19 cellular contexts compared by ENCODE assay signal in genomic region chr9:69292078-69292477, GRCh38. TPM values are rescaled to one million over a fixed set of nuclear protein-coding genes. Genes with fewer than 3 reads are reported as not detected.
"Had no signal": no experiment of that assay in that cellular context is flagged by ENCODE, and none has a peak within 500 bp of the region (broad histone marks: within the 10 kb centered on the region; RNA-seq: fewer than 3 reads in every experiment).

No MANE protein-coding gene starts in this region.

- H3K9me3 ChIP-seq: ascending aorta, esophagus muscularis mucosa, gastroesophageal sphincter, left ventricle myocardium inferior, transverse colon, vagina had no signal

- H3K4me1 Mint-ChIP-seq: activated naive CD4-positive, alpha-beta T cell treated with anti-CD3 and anti-CD28 coated beads, Interleukin-2, amount 50 U/mL, for 24 hours; central memory CD8-positive, alpha-beta T cell; memory B cell had no signal

- H3K4me3 Mint-ChIP-seq: activated naive CD4-positive, alpha-beta T cell treated with anti-CD3 and anti-CD28 coated beads, Interleukin-2, amount 50 U/mL, for 24 hours; activated T-cell treated with anti-CD3 and anti-CD28 coated beads, Interleukin-2, amount 50 U/mL, for 72 hours; central memory CD8-positive, alpha-beta T cell; memory B cell; stimulated activated naive CD8-positive, alpha-beta T cell treated with anti-CD3 and anti-CD28 coated beads, Interleukin-15, Interleukin-2, amounts not matched to agents 100 ng/mL and 50 ng/mL, for 24 hours had no signal

- H3K27ac ChIP-seq: ascending aorta, esophagus muscularis mucosa, gastroesophageal sphincter, heart left ventricle, left ventricle myocardium inferior, transverse colon, vagina had no signal

- H3K36me3 ChIP-seq: ascending aorta, esophagus muscularis mucosa, gastroesophageal sphincter, heart left ventricle, left ventricle myocardium inferior, transverse colon, vagina had no signal

- H3K9me3 Mint-ChIP-seq: activated naive CD4-positive, alpha-beta T cell treated with anti-CD3 and anti-CD28 coated beads, Interleukin-2, amount 50 U/mL, for 24 hours; memory B cell; stimulated activated naive CD8-positive, alpha-beta T cell treated with anti-CD3 and anti-CD28 coated beads, Interleukin-15, Interleukin-2, amounts not matched to agents 100 ng/mL and 50 ng/mL, for 24 hours had no signal

- H3K36me3 Mint-ChIP-seq: activated naive CD4-positive, alpha-beta T cell treated with anti-CD3 and anti-CD28 coated beads, Interleukin-2, amount 50 U/mL, for 24 hours; memory B cell had no signal

- DNase-seq: activated CD4-positive, alpha-beta T cell treated with anti-CD3 and anti-CD28 coated beads, Interleukin-2, amount 50 U/mL, for 4 hours; activated effector memory CD4-positive, alpha-beta T cell treated with anti-CD3 and anti-CD28 coated beads, Interleukin-2, amount 50 U/mL, for 16 hours; activated T-cell treated with anti-CD3 and anti-CD28 coated beads, Interleukin-2, amount 50 U/mL, for 72 hours; effector CD8-positive, alpha-beta T cell; heart left ventricle; kidney; left ventricle myocardium inferior; transverse colon had no signal

- H3K4me3 ChIP-seq: ascending aorta, esophagus muscularis mucosa, gastroesophageal sphincter, heart left ventricle, left ventricle myocardium inferior, transverse colon, vagina had no signal

- H3K27me3 ChIP-seq: ascending aorta, esophagus muscularis mucosa, gastroesophageal sphincter, heart left ventricle, transverse colon, vagina had no signal

- H3K4me1 ChIP-seq: ascending aorta, transverse colon, vagina had no signal

- ATAC-seq: activated T-cell treated with anti-CD3 and anti-CD28 coated beads, Interleukin-2, amount 50 U/mL, for 72 hours; gastroesophageal sphincter; heart left ventricle had no signal

- H3K27ac Mint-ChIP-seq: activated naive CD4-positive, alpha-beta T cell treated with anti-CD3 and anti-CD28 coated beads, Interleukin-2, amount 50 U/mL, for 24 hours; activated T-cell treated with anti-CD3 and anti-CD28 coated beads, Interleukin-2, amount 50 U/mL, for 72 hours; memory B cell; progenitor cell of endocrine pancreas; stimulated activated naive CD8-positive, alpha-beta T cell treated with anti-CD3 and anti-CD28 coated beads, Interleukin-15, Interleukin-2, amounts not matched to agents 100 ng/mL and 50 ng/mL, for 24 hours had no signal

RNA-seq across cellular contexts. Expression of gene ENTREP1, which starts 32.9 kb away (rescaled TPM):
- total RNA-seq: activated CD8-positive, alpha-beta memory T cell treated with anti-CD3 and anti-CD28 coated beads for 36 hours; activated T-cell treated with anti-CD3 and anti-CD28 coated beads, Interleukin-2, amount 50 U/mL, for 72 hours; mononuclear cell had no signal
